In the genomic region with DNA sequence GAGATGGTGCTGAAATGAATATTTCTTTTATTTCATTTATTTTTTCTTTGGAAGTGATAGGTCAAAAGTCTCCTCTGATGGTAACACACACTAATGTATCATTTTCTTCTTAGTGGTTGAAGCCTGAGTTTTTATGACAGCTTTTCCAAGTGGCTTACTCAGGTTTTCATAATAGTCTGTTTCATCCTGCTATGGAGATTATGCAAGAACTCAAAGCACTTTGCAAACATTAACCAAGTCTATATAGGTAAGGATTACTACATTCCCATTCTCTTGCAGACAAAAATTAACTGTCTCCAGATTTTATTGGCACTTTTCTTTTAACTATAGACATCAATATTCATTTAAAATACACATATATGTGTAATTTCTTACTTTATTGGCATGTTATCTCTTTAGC, we compare ENCODE assay signal across 28 cellular contexts.
A peak's percentile ranks its signal among the peaks of the same experiment; 100 is the strongest.
DNase-seq lines count a peak whose midpoint lies in the region; ATAC-seq, FAIRE-seq and TF ChIP-seq lines count a peak whose summit lies in the region.
"Had no signal": no experiment of that assay in that cellular context is flagged by ENCODE, and none has a peak within 500 bp of the region (broad histone marks: within the 10 kb centered on the region; RNA-seq: fewer than 3 reads in every experiment).

No MANE protein-coding gene starts in this region.

- no peaks in the 10 kb centered on the region for H3K27me3 ChIP-seq in HepG2 (ENCODE audit: control insufficient read depth in 1 of 2, insufficient read depth in 2 of 2, low read length in 2 of 2)
- H3K27me3 ChIP-seq in right lobe of liver = no peaks in the 10 kb centered on the region
- H3K27me3 ChIP-seq in bronchial epithelial cell (ENCODE audit: control insufficient read depth, insufficient read depth, low read length) = no peaks in the 10 kb centered on the region
- H3K27me3 ChIP-seq in left lung = no peaks in the 10 kb centered on the region
- H3K27me3 ChIP-seq: BE2C, BLaER1 had no signal

- no peaks in the 10 kb centered on the region for H4K20me1 ChIP-seq in HepG2 (ENCODE audit: insufficient read depth, low read length)
- H4K20me1 ChIP-seq: BLaER1 had no signal

- H3K9ac ChIP-seq in HepG2 (ENCODE audit: insufficient read depth, low read depth, low read length) = no peak overlapping the region
- H3K9ac ChIP-seq: BLaER1 had no signal

- no TSS peak for BruUV-seq in HepG2 (replicated peaks; lab: Mats Ljungman, UMichigan)

- H3K9me3 ChIP-seq in HepG2 (ENCODE audit: low read length) (no peaks in the 10 kb centered on the region), right lobe of liver (no peaks in the 10 kb centered on the region), left lung (no peaks in the 10 kb centered on the region)
- H3K9me3 ChIP-seq: BE2C, BLaER1 had no signal

- no peaks in the 10 kb centered on the region for H3K4me1 Mint-ChIP-seq in activated CD4-positive, alpha-beta T cell treated with anti-CD3 and anti-CD28 coated beads for 36 hours
- H3K4me1 Mint-ChIP-seq: CD14-positive monocyte; CD4-positive, alpha-beta memory T cell; CD4-positive, CD25-positive, alpha-beta regulatory T cell; CD8-positive, alpha-beta memory T cell had no signal

- H3K9me3 Mint-ChIP-seq in activated CD4-positive, alpha-beta T cell treated with anti-CD3 and anti-CD28 coated beads for 36 hours (ENCODE audit: low read depth) = peaks cover 2% of the 10 kb centered on the region
- H3K9me3 Mint-ChIP-seq: CD14-positive monocyte had no signal

- TF ChIP-seq POLR2A in HepG2 (IDR thresholded peaks at IDR 0.05; ENCODE audit: insufficient read depth in 1 of 2, low read depth in 2 of 2, low read length in 2 of 2) (no peak), right lobe of liver (IDR thresholded peaks at IDR 0.05) (no peak)

- H3K4me3 ChIP-seq in HepG2 (replicated peaks in 1 of 3; ENCODE audit: insufficient read depth in 1 of 3, low read depth in 2 of 3, low read length in 3 of 3) = no peak overlapping the region
- no peak overlapping the region for H3K4me3 ChIP-seq in right lobe of liver
- no peak overlapping the region for H3K4me3 ChIP-seq in bronchial epithelial cell (ENCODE audit: low read depth, low read length)
- H3K4me3 ChIP-seq in left lung = no peak overlapping the region
- H3K4me3 ChIP-seq: BLaER1, GM12878 had no signal

- H2AFZ ChIP-seq in HepG2 (ENCODE audit: low read length) = no peak overlapping the region

- FAIRE-seq in HepG2 (lab: Jason Lieb, UNC) (no peak), bronchial epithelial cell (lab: Jason Lieb, UNC) (no peak)
- FAIRE-seq: A204.1, GM12878, GM12892, GM18507 had no signal

- in situ Hi-C loops in HepG2 (cut with HindIII; ENCODE audit: extremely low pct_ligation_motif_present, low pct_unique_long_range_greater_than_20kb) = no loop called here

- intact Hi-C loops in HepG2 (cut with micrococcal nuclease; ENCODE audit: unreplicated experiment) (no loop called here), right lobe of liver (cut with DNase I) (no loop called here), left lung (cut with DNase I) (no loop called here)
- intact Hi-C loops in activated CD4-positive, alpha-beta T cell treated with anti-CD3 and anti-CD28 coated beads for 36 hours (cut with DNase I, micrococcal nuclease) = no loop called here

- H3K27ac Mint-ChIP-seq in activated CD4-positive, alpha-beta T cell treated with anti-CD3 and anti-CD28 coated beads for 36 hours = no peak overlapping the region
- H3K27ac Mint-ChIP-seq: CD14-positive monocyte; CD4-positive, alpha-beta memory T cell; CD4-positive, CD25-positive, alpha-beta regulatory T cell; CD8-positive, alpha-beta memory T cell had no signal

- TF ChIP-seq CTCF in HepG2 (CRISPR knock-in tag; IDR thresholded peaks at IDR 0.05) (no peak), right lobe of liver (IDR thresholded peaks at IDR 0.05) (no peak), bronchial epithelial cell (IDR thresholded peaks at IDR 0.05; ENCODE audit: insufficient read depth, low read length, severe bottlenecking) (no peak), left lung (IDR thresholded peaks at IDR 0.05) (no peak)

- DNase-seq in HepG2 (ENCODE audit: low spot score) (peak; percentile 20), right lobe of liver (no peak), bronchial epithelial cell (ENCODE audit: low read depth) (peak; percentile 27), left lung (no peak), activated gamma-delta T cell (lab: John Stamatoyannopoulos, UW) (no peak), epidermal melanocyte (ENCODE audit: insufficient read length, low spot score) (no peak)
- DNase-seq in activated CD4-positive, alpha-beta T cell treated with anti-CD3 and anti-CD28 coated beads for 36 hours = no peak
- DNase-seq: 8988T; ACHN; BE2C; C1 segment of cervical spinal cord; CD4-positive, alpha-beta memory T cell; CD4-positive, CD25-positive, alpha-beta regulatory T cell; CD8-positive, alpha-beta memory T cell; COR-L47; DMS 273 treated with DMSO at 0.1 percent for 48 hours; DMS153; DMS53; DMS79; DND-41; EL; GDM1 had no signal

- ATAC-seq in HepG2 (peak; percentile 65), right lobe of liver (no peak), left lung (peak; percentile 41)
- no peak for ATAC-seq in activated CD4-positive, alpha-beta T cell treated with anti-CD3 and anti-CD28 coated beads for 36 hours
- ATAC-seq: GM12878 had no signal

- H3K4me3 Mint-ChIP-seq in activated CD4-positive, alpha-beta T cell treated with anti-CD3 and anti-CD28 coated beads for 36 hours = no peak overlapping the region
- H3K4me3 Mint-ChIP-seq: CD14-positive monocyte; CD4-positive, alpha-beta memory T cell; CD4-positive, CD25-positive, alpha-beta regulatory T cell; CD8-positive, alpha-beta memory T cell had no signal

- CTCF ChIA-PET in HepG2 (lab: Yijun Ruan, JAX; ENCODE audit: low intra/inter-chr PET ratio, low total read pairs) = no interaction called here
- CTCF ChIA-PET in activated CD4-positive, alpha-beta T cell treated with anti-CD3 and anti-CD28 coated beads for 36 hours (lab: Charles Lee) = no interaction called here

- H3K36me3 Mint-ChIP-seq in activated CD4-positive, alpha-beta T cell treated with anti-CD3 and anti-CD28 coated beads for 36 hours (ENCODE audit: low read depth) = no peaks in the 10 kb centered on the region
- H3K36me3 Mint-ChIP-seq: CD14-positive monocyte; CD4-positive, alpha-beta memory T cell; CD4-positive, CD25-positive, alpha-beta regulatory T cell; CD8-positive, alpha-beta memory T cell had no signal

- TF ChIP-seq EP300 in HepG2 (IDR thresholded peaks at IDR 0.05; ENCODE audit: low read depth in 2 of 2, low read length in 2 of 2) (no peak), HepG2 (CRISPR knock-in tag; IDR thresholded peaks at IDR 0.05; ENCODE audit: borderline replicate concordance) (no peak)

- no peak for TF ChIP-seq RAD21 in HepG2 (CRISPR knock-in tag; IDR thresholded peaks at IDR 0.05)

- H3K36me3 ChIP-seq in HepG2 (replicated peaks in 1 of 2; ENCODE audit: control insufficient read depth in 1 of 2, insufficient read depth in 2 of 2, low read length in 2 of 2) (no peaks in the 10 kb centered on the region), right lobe of liver (no peaks in the 10 kb centered on the region), bronchial epithelial cell (ENCODE audit: control insufficient read depth, insufficient read depth, low read length) (no peaks in the 10 kb centered on the region), left lung (no peaks in the 10 kb centered on the region)
- H3K36me3 ChIP-seq: BE2C, BLaER1 had no signal

- H3K79me2 ChIP-seq in HepG2 (ENCODE audit: insufficient read depth, low read length) = no peaks in the 10 kb centered on the region

- H3K4me2 ChIP-seq in HepG2 (ENCODE audit: low read depth, low read length) = no peak overlapping the region
- H3K4me2 ChIP-seq: BLaER1 had no signal

- H3K27me3 Mint-ChIP-seq in activated CD4-positive, alpha-beta T cell treated with anti-CD3 and anti-CD28 coated beads for 36 hours = no peaks in the 10 kb centered on the region
- H3K27me3 Mint-ChIP-seq: CD4-positive, alpha-beta memory T cell; CD4-positive, CD25-positive, alpha-beta regulatory T cell; CD8-positive, alpha-beta memory T cell had no signal

- H3K4me1 ChIP-seq in HepG2 (ENCODE audit: insufficient read depth, low read length) = no peaks in the 10 kb centered on the region
- H3K4me1 ChIP-seq in right lobe of liver = no peaks in the 10 kb centered on the region
- no peaks in the 10 kb centered on the region for H3K4me1 ChIP-seq in left lung
- H3K4me1 ChIP-seq: BE2C had no signal

- POLR2A ChIA-PET in HepG2 (lab: Yijun Ruan, JAX) = no interaction called here
- POLR2A ChIA-PET in activated CD4-positive, alpha-beta T cell treated with anti-CD3 and anti-CD28 coated beads for 36 hours (lab: Charles Lee) = no interaction called here

- H3K27ac ChIP-seq in HepG2 (ENCODE audit: extremely low read length, insufficient read depth, low read length) (no peak overlapping the region), right lobe of liver (no peak overlapping the region), left lung (no peak overlapping the region)
- H3K27ac ChIP-seq: BLaER1 had no signal

TF ChIP-seq in HepG2, 621 proteins besides CTCF, POLR2A, EP300 and RAD21:
- no peak for TF ChIP-seq MZF1 (CRISPR knock-in tag; IDR thresholded peaks at IDR 0.05; ENCODE audit: borderline replicate concordance)
- TF ChIP-seq CEBPG (CRISPR knock-in tag; IDR thresholded peaks at IDR 0.05) = peak; percentile 66
- TF ChIP-seq CEBPB (IDR thresholded peaks at IDR 0.05; ENCODE audit: borderline replicate concordance, low read depth, low read length) = peak; percentile 87
- TF ChIP-seq ZNF3 (CRISPR knock-in tag; IDR thresholded peaks at IDR 0.05) = 0 out of 2 replicates have a peak, but pooled peaks have one; percentile 55

Comparison
In these comparisons a context has a peak if more than half of its experiments do, and no peak if none do; other contexts are left out.
1. ATAC-seq: peak in HepG2 (single experiment) and left lung (single experiment); none in right lobe of liver (0 of 4) and activated CD4-positive, alpha-beta T cell treated with anti-CD3 and anti-CD28 coated beads for 36 hours (single experiment).
2. DNase-seq: peak in HepG2 (single experiment) and bronchial epithelial cell (single experiment); none in right lobe of liver (0 of 3), left lung (0 of 2), activated gamma-delta T cell (single experiment), activated CD4-positive, alpha-beta T cell treated with anti-CD3 and anti-CD28 coated beads for 36 hours (single experiment) and epidermal melanocyte (single experiment).